ENCODE assay signal across 19 cellular contexts in the genomic region with DNA sequence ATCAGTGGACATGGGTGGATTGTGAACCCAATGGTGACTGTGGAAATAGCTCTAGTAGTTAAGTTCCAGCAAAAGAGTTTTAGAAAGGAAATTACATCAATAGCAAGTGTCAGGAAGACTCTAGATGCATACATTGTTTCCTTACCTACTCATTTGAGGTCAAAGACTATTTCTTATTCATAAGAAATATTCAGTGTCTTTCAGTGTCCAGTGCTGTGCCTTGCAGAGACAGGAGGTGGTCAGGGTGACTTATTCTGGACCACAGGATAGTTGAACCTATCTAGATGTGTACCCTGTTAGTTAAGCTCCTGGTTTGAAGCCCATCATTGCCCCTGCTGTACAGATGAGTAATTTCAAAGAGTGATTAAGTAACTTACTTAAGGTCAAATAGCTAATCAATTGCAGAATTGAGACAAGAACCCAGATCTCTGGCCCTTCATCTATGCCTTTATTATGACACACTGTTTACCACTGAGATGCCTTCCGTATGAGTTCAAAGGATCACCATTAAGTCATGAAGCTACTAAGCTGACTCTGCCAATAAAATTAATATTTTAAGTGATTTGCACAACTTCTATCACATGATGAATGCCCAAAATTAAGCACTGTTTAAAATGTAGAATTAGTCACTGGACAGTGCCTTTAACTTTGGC.
DNase-seq lines count a peak whose midpoint lies in the region; ATAC-seq and TF ChIP-seq lines count a peak whose summit lies in the region.
"Had no signal": no experiment of that assay in that cellular context is flagged by ENCODE, and none has a peak within 500 bp of the region (broad histone marks: within the 10 kb centered on the region; RNA-seq: fewer than 3 reads in every experiment).

No MANE protein-coding gene starts in this region.

- no peaks in the 10 kb centered on the region for H3K36me3 Mint-ChIP-seq in activated T-helper 17 cell treated with anti-CD3 and anti-CD28 coated beads, Interleukin-2, amount 50 U/mL, for 72 hours (ENCODE audit: low read depth)

- peaks cover 0 to 4% of the 10 kb centered on the region in 2 experiments for H3K36me3 ChIP-seq in SK-N-SH (replicated peaks in 1 of 2; ENCODE audit: control insufficient read depth in 1 of 2, insufficient read depth in 2 of 2, low read length in 1 of 2)

- no peak overlapping the region for H3K4me3 Mint-ChIP-seq in activated T-helper 17 cell treated with anti-CD3 and anti-CD28 coated beads, Interleukin-2, amount 50 U/mL, for 72 hours
- H3K4me3 Mint-ChIP-seq: activated naive CD4-positive, alpha-beta T cell treated with anti-CD3 and anti-CD28 coated beads for 36 hours; activated T-cell treated with anti-CD3 and anti-CD28 coated beads, Interleukin-2, amount 50 U/mL, for 24 hours had no signal

- CTCF ChIA-PET in SK-N-SH (lab: Yijun Ruan, JAX) = interaction anchor here (0.6 to 1.5 kb wide), 2 partner anchors 16 to 160 kb away, joined by 3 read pairs; no protein-coding TSS in a partner anchor

- H3K9me3 ChIP-seq in SK-N-SH = no peaks in the 10 kb centered on the region

- H3K27ac ChIP-seq in SK-N-SH (ENCODE audit: low read depth in 2 of 2, low read length in 1 of 2) = peak overlapping the region in 1 of 2 experiments; percentile 61; a peak in 2 of 4 replicates
- H3K27ac ChIP-seq: 22Rv1 had no signal

- no peaks in the 10 kb centered on the region for H3K9me2 ChIP-seq in SK-N-SH

- no peak overlapping the region for H3K9ac ChIP-seq in SK-N-SH

- no peak for TF ChIP-seq EP300 in SK-N-SH (IDR thresholded peaks at IDR 0.05; ENCODE audit: borderline replicate concordance in 1 of 2, low read depth in 1 of 2, low read length in 1 of 2)

- peak overlapping the region; percentile 53; the same call in 1 of the 2 replicates for H3K4me2 ChIP-seq in SK-N-SH

- H3K27me3 ChIP-seq in SK-N-SH (ENCODE audit: insufficient read depth) = no peaks in the 10 kb centered on the region

- no peak overlapping the region for H3K4me3 ChIP-seq in SK-N-SH (ENCODE audit: low read depth in 2 of 2, low read length in 1 of 2)
- H3K4me3 ChIP-seq in fibroblast of mammary gland (ENCODE audit: control insufficient read depth, low read depth, low read length) = no peak overlapping the region

- H3K9me3 Mint-ChIP-seq in activated T-helper 17 cell treated with anti-CD3 and anti-CD28 coated beads, Interleukin-2, amount 50 U/mL, for 72 hours = no peaks in the 10 kb centered on the region
- H3K9me3 Mint-ChIP-seq: activated naive CD4-positive, alpha-beta T cell treated with anti-CD3 and anti-CD28 coated beads for 36 hours; activated T-cell treated with anti-CD3 and anti-CD28 coated beads, Interleukin-2, amount 50 U/mL, for 24 hours had no signal

- no peaks in the 10 kb centered on the region for H3K27me3 Mint-ChIP-seq in activated T-helper 17 cell treated with anti-CD3 and anti-CD28 coated beads, Interleukin-2, amount 50 U/mL, for 72 hours
- H3K27me3 Mint-ChIP-seq: activated T-cell treated with anti-CD3 and anti-CD28 coated beads, Interleukin-2, amount 50 U/mL, for 24 hours had no signal

- peaks cover 7% of the 10 kb centered on the region; the same call in 1 of the 2 replicates for H3K79me2 ChIP-seq in SK-N-SH (ENCODE audit: insufficient read depth)

- peak overlapping the region; percentile 20 for H3K27ac Mint-ChIP-seq in activated T-helper 17 cell treated with anti-CD3 and anti-CD28 coated beads, Interleukin-2, amount 50 U/mL, for 72 hours
- H3K27ac Mint-ChIP-seq: activated naive CD4-positive, alpha-beta T cell treated with anti-CD3 and anti-CD28 coated beads for 36 hours; activated T-cell treated with anti-CD3 and anti-CD28 coated beads, Interleukin-2, amount 50 U/mL, for 24 hours had no signal

- H2AFZ ChIP-seq in SK-N-SH (ENCODE audit: low read depth) = no peak overlapping the region

- H3K4me1 ChIP-seq in SK-N-SH (ENCODE audit: control insufficient read depth in 1 of 2, insufficient read depth in 2 of 2, low read depth in 1 of 2, low read length in 1 of 2) = peaks cover 0 to 33% of the 10 kb centered on the region in 2 experiments; a peak in 2 of 4 replicates

- no peak for TF ChIP-seq RAD21 in SK-N-SH (IDR thresholded peaks at IDR 0.05; ENCODE audit: low read length)

- peaks cover 11% of the 10 kb centered on the region for H3K4me1 Mint-ChIP-seq in activated T-helper 17 cell treated with anti-CD3 and anti-CD28 coated beads, Interleukin-2, amount 50 U/mL, for 72 hours

- DNase-seq in SK-N-SH (no peak), fibroblast of mammary gland (ENCODE audit: low read depth) (peak; percentile 82), stromal cell of bone marrow (ENCODE audit: low read depth) (peak; percentile 37), NCI-H1417 (lab: John Stamatoyannopoulos, UW) (no peak)
- DNase-seq: activated naive CD4-positive, alpha-beta T cell treated with anti-CD3 and anti-CD28 coated beads for 36 hours; activated T-cell treated with anti-CD3 and anti-CD28 coated beads, Interleukin-2, amount 50 U/mL, for 24 hours; C1 segment of cervical spinal cord; foreskin melanocyte; Karpas-422; kidney; NCI-H1105 treated with DMSO at 0.1 percent for 48 hours; NCI-H524 treated with DMSO at 0.1 percent for 48 hours; nucleus accumbens; RPMI8226 had no signal

- peaks cover 36% of the 10 kb centered on the region for H3F3A ChIP-seq in SK-N-SH (replicated peaks; ENCODE audit: insufficient read depth)

- TF ChIP-seq CTCF in SK-N-SH (IDR thresholded peaks at IDR 0.05) (no peak), fibroblast of mammary gland (conservative IDR thresholded peaks at IDR 0.05; ENCODE audit: control insufficient read depth, insufficient read depth, low read depth, low read length) (no peak)

- WGBS in SK-N-SH (ENCODE audit: low lambda C conversion rate) = 50% methylated on average over 1 of the region's 1 CpG

- ATAC-seq in SK-N-SH treated with all-trans-retinoic acid at 6 μM for 48 hours (no peak; the same call in 2 of the 3 replicates), HG03280 (IDR thresholded peaks at IDR 0.05; ENCODE audit: unreplicated experiment) (no peak), HG03457 (IDR thresholded peaks at IDR 0.05; ENCODE audit: unreplicated experiment) (no peak)
- peak; percentile 18 for ATAC-seq in activated T-helper 17 cell treated with anti-CD3 and anti-CD28 coated beads, Interleukin-2, amount 50 U/mL, for 72 hours (replicated peaks)

- POLR2A ChIA-PET in SK-N-SH (lab: Yijun Ruan, JAX) = no interaction called here

- H4K20me1 ChIP-seq in SK-N-SH (ENCODE audit: insufficient read depth) = no peaks in the 10 kb centered on the region

TF ChIP-seq in SK-N-SH, 30 proteins besides CTCF, POLR2A, EP300 and RAD21:
- TF ChIP-seq, protein P1, sequence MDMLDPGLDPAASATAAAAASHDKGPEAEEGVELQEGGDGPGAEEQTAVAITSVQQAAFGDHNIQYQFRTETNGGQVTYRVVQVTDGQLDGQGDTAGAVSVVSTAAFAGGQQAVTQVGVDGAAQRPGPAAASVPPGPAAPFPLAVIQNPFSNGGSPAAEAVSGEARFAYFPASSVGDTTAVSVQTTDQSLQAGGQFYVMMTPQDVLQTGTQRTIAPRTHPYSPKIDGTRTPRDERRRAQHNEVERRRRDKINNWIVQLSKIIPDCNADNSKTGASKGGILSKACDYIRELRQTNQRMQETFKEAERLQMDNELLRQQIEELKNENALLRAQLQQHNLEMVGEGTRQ (IDR thresholded peaks at IDR 0.05; ENCODE audit: borderline replicate concordance, low read depth, low read length) = no peak
- TF ChIP-seq FOXM1 (IDR thresholded peaks at IDR 0.05; ENCODE audit: low read depth) (no peak), MEF2A (IDR thresholded peaks at IDR 0.05; ENCODE audit: borderline replicate concordance, low read depth) (no peak), ELF1 (IDR thresholded peaks at IDR 0.05) (no peak), YY1 (IDR thresholded peaks at IDR 0.05; ENCODE audit: low read depth) (no peak), POLR2AphosphoS5 (IDR thresholded peaks at IDR 0.05; ENCODE audit: low read depth, low read length) (no peak), TEAD4 (IDR thresholded peaks at IDR 0.05; ENCODE audit: borderline replicate concordance, insufficient read depth) (no peak)
- TF ChIP-seq, protein P2, sequence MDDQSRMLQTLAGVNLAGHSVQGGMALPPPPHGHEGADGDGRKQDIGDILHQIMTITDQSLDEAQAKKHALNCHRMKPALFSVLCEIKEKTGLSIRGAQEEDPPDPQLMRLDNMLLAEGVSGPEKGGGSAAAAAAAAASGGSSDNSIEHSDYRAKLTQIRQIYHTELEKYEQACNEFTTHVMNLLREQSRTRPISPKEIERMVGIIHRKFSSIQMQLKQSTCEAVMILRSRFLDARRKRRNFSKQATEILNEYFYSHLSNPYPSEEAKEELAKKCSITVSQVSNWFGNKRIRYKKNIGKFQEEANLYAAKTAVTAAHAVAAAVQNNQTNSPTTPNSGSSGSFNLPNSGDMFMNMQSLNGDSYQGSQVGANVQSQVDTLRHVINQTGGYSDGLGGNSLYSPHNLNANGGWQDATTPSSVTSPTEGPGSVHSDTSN (IDR thresholded peaks at IDR 0.05) = 0 out of 2 replicates have a peak, but pooled peaks have one; percentile 3

TF ChIP-seq in SK-N-SH treated with all-trans-retinoic acid at 6 μM for 48 hours, 23 proteins besides CTCF, POLR2A, EP300 and RAD21 (continues in another document):
- TF ChIP-seq ZC3H10 (CRISPR knock-in tag; IDR thresholded peaks at IDR 0.05) (no peak), ZNF565 (CRISPR knock-in tag; conservative IDR thresholded peaks at IDR 0.05; ENCODE audit: low read depth) (no peak), PPARA (CRISPR knock-in tag; IDR thresholded peaks at IDR 0.05; ENCODE audit: borderline replicate concordance) (no peak), TOX (CRISPR knock-in tag; IDR thresholded peaks at IDR 0.05; ENCODE audit: borderline replicate concordance) (no peak), ZFP30 (CRISPR knock-in tag; IDR thresholded peaks at IDR 0.05) (no peak), OSR1 (CRISPR knock-in tag; IDR thresholded peaks at IDR 0.05) (no peak)

Comparison
In these comparisons a context has a peak if more than half of its experiments do, and no peak if none do; other contexts are left out.
1. DNase-seq: peak in fibroblast of mammary gland (single experiment) and stromal cell of bone marrow (single experiment); none in SK-N-SH (single experiment) and NCI-H1417 (0 of 3).